6 cellular contexts compared by ENCODE assay signal in genomic region chr15:41307679-41308078, GRCh38.
"Had no signal": no experiment of that assay in that cellular context is flagged by ENCODE, and none has a peak within 500 bp of the region (broad histone marks: within the 10 kb centered on the region; RNA-seq: fewer than 3 reads in every experiment).

No MANE protein-coding gene starts in this region.

- H3K27me3 Mint-ChIP-seq: IgD-negative memory B cell had no signal

- DNase-seq: GM23248, H9, HCEC 1CT had no signal

- H3K9me3 Mint-ChIP-seq: H9, IgD-negative memory B cell had no signal

- H2AFZ ChIP-seq: GM23248 had no signal

- ATAC-seq: HepG2 had no signal

- H3K27ac Mint-ChIP-seq: IgD-negative memory B cell had no signal

- H3K4me3 Mint-ChIP-seq: H9, IgD-negative memory B cell had no signal

- H3K4me3 ChIP-seq: GM23248 had no signal

- H3K27ac ChIP-seq: GM23248, HL-60 had no signal
